7 cellular contexts compared by ENCODE assay signal in the genomic region with DNA sequence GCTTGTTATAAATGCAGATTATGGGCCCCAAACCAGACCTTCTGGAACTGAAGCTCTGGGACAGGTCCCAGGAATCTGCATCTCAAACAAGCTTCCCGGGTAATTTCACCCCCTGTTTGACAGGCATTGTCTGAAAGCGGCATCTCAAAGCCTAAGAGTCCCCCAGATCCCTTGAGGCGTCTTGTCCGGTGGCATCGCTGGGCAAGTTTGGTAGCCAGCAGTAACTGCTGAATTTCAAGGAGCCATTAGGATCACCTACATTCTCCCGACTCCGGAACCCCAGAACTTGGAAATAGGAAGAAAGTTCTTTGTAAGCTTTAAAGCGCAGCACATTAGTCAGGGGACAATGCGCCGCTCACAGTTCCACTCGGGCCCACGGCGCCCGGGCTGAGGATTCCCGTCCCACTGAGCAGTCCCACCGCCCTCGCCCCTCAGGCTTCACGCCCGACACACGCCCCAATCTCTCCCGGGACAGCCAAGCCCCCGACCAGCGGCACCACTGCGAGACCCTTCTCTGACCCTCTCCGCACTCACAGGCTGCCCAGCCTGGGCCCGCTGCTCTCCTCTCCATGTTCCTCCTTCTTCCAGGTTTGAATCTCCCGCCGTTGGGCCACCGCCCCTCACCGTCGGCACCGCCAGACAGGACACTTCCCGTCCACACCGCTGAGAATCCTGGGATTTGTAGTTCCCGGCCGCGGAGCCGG. TPM values are rescaled to one million over a fixed set of nuclear protein-coding genes. Genes with fewer than 3 reads are reported as not detected.
DNase-seq lines count a peak whose midpoint lies in the region; ATAC-seq and TF ChIP-seq lines count a peak whose summit lies in the region.

A gene with protein sequence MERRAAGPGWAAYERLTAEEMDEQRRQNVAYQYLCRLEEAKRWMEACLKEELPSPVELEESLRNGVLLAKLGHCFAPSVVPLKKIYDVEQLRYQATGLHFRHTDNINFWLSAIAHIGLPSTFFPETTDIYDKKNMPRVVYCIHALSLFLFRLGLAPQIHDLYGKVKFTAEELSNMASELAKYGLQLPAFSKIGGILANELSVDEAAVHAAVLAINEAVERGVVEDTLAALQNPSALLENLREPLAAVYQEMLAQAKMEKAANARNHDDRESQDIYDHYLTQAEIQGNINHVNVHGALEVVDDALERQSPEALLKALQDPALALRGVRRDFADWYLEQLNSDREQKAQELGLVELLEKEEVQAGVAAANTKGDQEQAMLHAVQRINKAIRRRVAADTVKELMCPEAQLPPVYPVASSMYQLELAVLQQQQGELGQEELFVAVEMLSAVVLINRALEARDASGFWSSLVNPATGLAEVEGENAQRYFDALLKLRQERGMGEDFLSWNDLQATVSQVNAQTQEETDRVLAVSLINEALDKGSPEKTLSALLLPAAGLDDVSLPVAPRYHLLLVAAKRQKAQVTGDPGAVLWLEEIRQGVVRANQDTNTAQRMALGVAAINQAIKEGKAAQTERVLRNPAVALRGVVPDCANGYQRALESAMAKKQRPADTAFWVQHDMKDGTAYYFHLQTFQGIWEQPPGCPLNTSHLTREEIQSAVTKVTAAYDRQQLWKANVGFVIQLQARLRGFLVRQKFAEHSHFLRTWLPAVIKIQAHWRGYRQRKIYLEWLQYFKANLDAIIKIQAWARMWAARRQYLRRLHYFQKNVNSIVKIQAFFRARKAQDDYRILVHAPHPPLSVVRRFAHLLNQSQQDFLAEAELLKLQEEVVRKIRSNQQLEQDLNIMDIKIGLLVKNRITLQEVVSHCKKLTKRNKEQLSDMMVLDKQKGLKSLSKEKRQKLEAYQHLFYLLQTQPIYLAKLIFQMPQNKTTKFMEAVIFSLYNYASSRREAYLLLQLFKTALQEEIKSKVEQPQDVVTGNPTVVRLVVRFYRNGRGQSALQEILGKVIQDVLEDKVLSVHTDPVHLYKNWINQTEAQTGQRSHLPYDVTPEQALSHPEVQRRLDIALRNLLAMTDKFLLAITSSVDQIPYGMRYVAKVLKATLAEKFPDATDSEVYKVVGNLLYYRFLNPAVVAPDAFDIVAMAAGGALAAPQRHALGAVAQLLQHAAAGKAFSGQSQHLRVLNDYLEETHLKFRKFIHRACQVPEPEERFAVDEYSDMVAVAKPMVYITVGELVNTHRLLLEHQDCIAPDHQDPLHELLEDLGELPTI (N-terminal part only) (minus strand): TSS at position 607 of the 704 bp plus-strand sequence. CDS start 36 bp downstream, at position 571.

- no peaks in the 10 kb centered on the region for H3K9me3 ChIP-seq in right lobe of liver

- 0% methylated on average over 13 of the region's 38 CpGs for WGBS in right lobe of liver (ENCODE audit: insufficient coverage, low coverage, low lambda C conversion rate, missing lambda C conversion rate)

- peak within 1 kb of the TSS in 3 of 59 donors; percentile 3 to 49 (median 27) for H3K27ac ChIP-seq in dorsolateral prefrontal cortex
- no peak within 1 kb of the TSS for H3K27ac ChIP-seq in right lobe of liver

- no peak for TF ChIP-seq POLR2A in right lobe of liver (IDR thresholded peaks at IDR 0.05)

- ATAC-seq in GM18868 (IDR thresholded peaks at IDR 0.05; ENCODE audit: unreplicated experiment) (peak; percentile 67), HG03439 (IDR thresholded peaks at IDR 0.05; ENCODE audit: unreplicated experiment) (peak; percentile 73), right lobe of liver (peak; percentile 97 to 99 (median 98))

- peak in 13 of 56 donors; percentile 9 to 35 (median 16) for TF ChIP-seq CTCF in dorsolateral prefrontal cortex (IDR thresholded peaks at IDR 0.05 in 54 of 56, conservative IDR thresholded peaks at IDR 0.05 in 2 of 56; ENCODE audit: low read depth in 1 of 56, partially characterized antibody in 56 of 56)
- no peak for TF ChIP-seq CTCF in right lobe of liver (IDR thresholded peaks at IDR 0.05)

- no peaks in the 10 kb centered on the region for H3K36me3 ChIP-seq in right lobe of liver

- H3K27me3 ChIP-seq in dorsolateral prefrontal cortex: peaks cover 0 to 3% (median 0%) of the 10 kb centered on the region in 45 donors
- H3K27me3 ChIP-seq in right lobe of liver: peaks cover 0 to 6% of the 10 kb centered on the region in 2 donors

- DNase-seq in NCI-H748 (lab: John Stamatoyannopoulos, UW; ENCODE audit: unreplicated experiment): peak; percentile 89
- DNase-seq in activated CD4-positive, alpha-beta T cell treated with anti-CD3 and anti-CD28 coated beads, Interleukin-2, amount 50 U/mL, for 4 hours: peak; percentile 57 to 63
- DNase-seq in dorsolateral prefrontal cortex: peak; percentile 63 to 88 (median 82)
- DNase-seq in right lobe of liver: peak; percentile 85 to 92 (median 89)
- peak; percentile 43 for DNase-seq in stimulated activated CD4-positive, alpha-beta T cell treated with anti-CD3 and anti-CD28 coated beads, Interleukin-2, amount 100 ng/mL, for 4 hours (ENCODE audit: low read depth)

- intact Hi-C loops in dorsolateral prefrontal cortex (cut with DNase I) (no loop called here), right lobe of liver (cut with DNase I) (no loop called here)

- peaks cover 0 to 9% (median 4%) of the 10 kb centered on the region in 4 donors for H3K4me1 ChIP-seq in right lobe of liver

- H3K4me3 ChIP-seq in dorsolateral prefrontal cortex (peak within 1 kb of the TSS in 58 of 59 donors; percentile 20 to 66 (median 48)), right lobe of liver (peak within 1 kb of the TSS; percentile 20 to 42 (median 22))

RNA-seq across cellular contexts. Expression of the gene that starts here (rescaled TPM):
- total RNA-seq in dorsolateral prefrontal cortex (1 to 10 TPM in 89 of 120 experiments, under 1 TPM in 31; 0.20 to 4.4 (median 1.4) TPM), right lobe of liver (1 to 10 TPM in 3 of 6 experiments, under 1 TPM in 3; 0.07 to 2.6 (median 0.95) TPM)
